ENCODE assay signal across 1 cellular context in the genomic region with DNA sequence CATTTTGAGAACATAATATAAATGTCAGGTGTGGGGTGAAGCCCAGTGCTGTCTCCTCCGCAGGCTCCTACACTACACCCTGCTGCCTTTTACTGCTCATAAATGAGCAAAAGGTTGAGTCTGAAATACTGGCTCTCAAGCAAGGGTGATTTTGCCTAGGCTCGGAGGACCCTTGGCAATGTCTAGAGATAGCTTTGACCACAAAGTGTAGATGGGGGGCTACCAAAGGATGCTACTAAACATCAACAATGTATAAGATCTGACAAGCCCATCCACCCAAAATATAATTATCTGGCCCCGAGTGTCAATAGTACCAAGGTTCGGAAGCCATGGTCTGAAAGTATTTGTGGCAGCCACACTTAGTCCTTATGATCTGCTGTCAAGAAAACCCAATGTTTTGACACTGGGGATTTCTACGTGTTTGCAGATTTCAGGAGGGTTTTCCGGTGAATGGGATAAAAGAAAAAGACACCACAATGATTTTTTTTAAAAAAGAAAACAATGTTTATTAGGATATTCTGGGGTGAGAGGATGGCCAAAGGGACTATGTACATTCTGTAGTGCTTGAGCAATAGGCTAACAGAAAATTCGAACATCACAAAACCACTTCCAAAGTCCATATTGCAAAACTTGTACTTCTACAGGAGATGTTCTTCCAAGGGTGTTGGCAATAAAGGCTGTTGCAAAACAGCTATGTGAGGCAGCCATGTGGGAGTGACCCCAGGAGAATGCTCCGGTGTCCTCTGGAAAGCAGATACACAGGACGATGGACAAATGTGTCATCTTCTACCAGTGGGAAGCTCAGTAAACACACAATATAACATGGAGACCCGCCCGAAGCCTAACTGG.
A peak's percentile ranks its signal among the peaks of the same experiment; 100 is the strongest.
TF ChIP-seq lines count a peak whose summit lies in the region.

No MANE protein-coding gene starts in this region.

TF ChIP-seq in HepG2, 621 proteins besides CTCF, POLR2A, EP300 and RAD21 (continued from another document and continues in another):
- TF ChIP-seq NCOA5 (CRISPR knock-in tag; IDR thresholded peaks at IDR 0.05) (no peak), MXD4 (CRISPR knock-in tag; IDR thresholded peaks at IDR 0.05) (no peak), PCBP2 (optimal IDR thresholded peaks at IDR 0.05; ENCODE audit: low read depth, low read length, poor library complexity, severe bottlenecking) (no peak), SMARCC2 (IDR thresholded peaks at IDR 0.05) (0 out of 2 replicates have a peak, but pooled peaks have one; percentile 44), ESRRA (CRISPR knock-in tag; IDR thresholded peaks at IDR 0.05; ENCODE audit: low read depth) (peak; percentile 84), FOXM1 (CRISPR knock-in tag; IDR thresholded peaks at IDR 0.05) (no peak), HNF4A (CRISPR knock-in tag; IDR thresholded peaks at IDR 0.05) (peak; percentile 100), SIX4 (CRISPR knock-in tag; IDR thresholded peaks at IDR 0.05) (peak; percentile 86), TSC22D2 (CRISPR knock-in tag; IDR thresholded peaks at IDR 0.05; ENCODE audit: borderline replicate concordance) (no peak), ZNF510 (CRISPR knock-in tag; IDR thresholded peaks at IDR 0.05; ENCODE audit: low read depth) (no peak), ZNF260 (CRISPR knock-in tag; IDR thresholded peaks at IDR 0.05; ENCODE audit: borderline replicate concordance, low read depth) (no peak), SMYD3 (CRISPR knock-in tag; IDR thresholded peaks at IDR 0.05) (no peak), HIVEP1 (CRISPR knock-in tag; IDR thresholded peaks at IDR 0.05) (no peak), TEAD2 (CRISPR knock-in tag; IDR thresholded peaks at IDR 0.05) (no peak), TAF15 (IDR thresholded peaks at IDR 0.05; ENCODE audit: low read depth, low read length, poor library complexity, severe bottlenecking) (no peak), STAT5B (CRISPR knock-in tag; IDR thresholded peaks at IDR 0.05) (no peak), HDAC1 (CRISPR knock-in tag; IDR thresholded peaks at IDR 0.05) (peak; percentile 68), BRCA1 (CRISPR knock-in tag; IDR thresholded peaks at IDR 0.05) (no peak), ERF (CRISPR knock-in tag; IDR thresholded peaks at IDR 0.05) (peak; percentile 69), KMT2B (CRISPR knock-in tag; IDR thresholded peaks at IDR 0.05) (no peak)
- TF ChIP-seq, protein P1, sequence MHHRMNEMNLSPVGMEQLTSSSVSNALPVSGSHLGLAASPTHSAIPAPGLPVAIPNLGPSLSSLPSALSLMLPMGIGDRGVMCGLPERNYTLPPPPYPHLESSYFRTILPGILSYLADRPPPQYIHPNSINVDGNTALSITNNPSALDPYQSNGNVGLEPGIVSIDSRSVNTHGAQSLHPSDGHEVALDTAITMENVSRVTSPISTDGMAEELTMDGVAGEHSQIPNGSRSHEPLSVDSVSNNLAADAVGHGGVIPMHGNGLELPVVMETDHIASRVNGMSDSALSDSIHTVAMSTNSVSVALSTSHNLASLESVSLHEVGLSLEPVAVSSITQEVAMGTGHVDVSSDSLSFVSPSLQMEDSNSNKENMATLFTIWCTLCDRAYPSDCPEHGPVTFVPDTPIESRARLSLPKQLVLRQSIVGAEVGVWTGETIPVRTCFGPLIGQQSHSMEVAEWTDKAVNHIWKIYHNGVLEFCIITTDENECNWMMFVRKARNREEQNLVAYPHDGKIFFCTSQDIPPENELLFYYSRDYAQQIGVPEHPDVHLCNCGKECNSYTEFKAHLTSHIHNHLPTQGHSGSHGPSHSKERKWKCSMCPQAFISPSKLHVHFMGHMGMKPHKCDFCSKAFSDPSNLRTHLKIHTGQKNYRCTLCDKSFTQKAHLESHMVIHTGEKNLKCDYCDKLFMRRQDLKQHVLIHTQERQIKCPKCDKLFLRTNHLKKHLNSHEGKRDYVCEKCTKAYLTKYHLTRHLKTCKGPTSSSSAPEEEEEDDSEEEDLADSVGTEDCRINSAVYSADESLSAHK (CRISPR knock-in tag; IDR thresholded peaks at IDR 0.05; ENCODE audit: borderline replicate concordance): no peak
- TF ChIP-seq, protein P2, sequence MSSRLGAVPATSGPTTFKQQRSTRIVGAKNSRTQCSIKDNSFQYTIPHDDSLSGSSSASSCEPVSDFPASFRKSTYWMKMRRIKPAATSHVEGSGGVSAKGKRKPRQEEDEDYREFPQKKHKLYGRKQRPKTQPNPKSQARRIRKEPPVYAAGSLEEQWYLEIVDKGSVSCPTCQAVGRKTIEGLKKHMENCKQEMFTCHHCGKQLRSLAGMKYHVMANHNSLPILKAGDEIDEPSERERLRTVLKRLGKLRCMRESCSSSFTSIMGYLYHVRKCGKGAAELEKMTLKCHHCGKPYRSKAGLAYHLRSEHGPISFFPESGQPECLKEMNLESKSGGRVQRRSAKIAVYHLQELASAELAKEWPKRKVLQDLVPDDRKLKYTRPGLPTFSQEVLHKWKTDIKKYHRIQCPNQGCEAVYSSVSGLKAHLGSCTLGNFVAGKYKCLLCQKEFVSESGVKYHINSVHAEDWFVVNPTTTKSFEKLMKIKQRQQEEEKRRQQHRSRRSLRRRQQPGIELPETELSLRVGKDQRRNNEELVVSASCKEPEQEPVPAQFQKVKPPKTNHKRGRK (CRISPR knock-in tag; IDR thresholded peaks at IDR 0.05): no peak
- TF ChIP-seq, protein P3, sequence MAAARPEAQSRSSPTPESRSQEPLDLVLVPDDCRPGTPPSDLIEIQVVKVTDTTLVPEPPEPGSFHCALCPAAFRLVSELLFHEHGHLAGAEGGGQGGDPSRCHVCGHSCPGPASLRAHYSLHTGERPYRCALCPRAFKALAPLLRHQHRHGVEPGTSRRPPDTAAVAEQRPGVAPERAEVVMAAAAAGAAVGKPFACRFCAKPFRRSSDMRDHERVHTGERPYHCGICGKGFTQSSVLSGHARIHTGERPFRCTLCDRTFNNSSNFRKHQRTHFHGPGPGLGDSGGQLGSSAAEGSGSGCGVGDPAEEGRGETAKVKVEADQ (CRISPR knock-in tag; IDR thresholded peaks at IDR 0.05; ENCODE audit: borderline replicate concordance): peak; percentile 49; the same call in 1 of the 2 replicates
- TF ChIP-seq, protein P4, sequence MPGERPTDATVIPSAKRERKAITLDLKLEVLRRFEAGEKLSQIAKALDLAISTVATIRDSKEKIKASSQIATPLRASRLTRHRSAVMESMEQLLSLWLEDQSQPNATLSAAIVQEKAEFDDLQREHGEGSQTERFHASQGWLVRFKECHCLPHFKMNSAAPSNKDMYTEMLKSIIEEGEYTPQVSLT (CRISPR knock-in tag; IDR thresholded peaks at IDR 0.05; ENCODE audit: borderline replicate concordance, low read depth): no peak
- TF ChIP-seq, protein P5, sequence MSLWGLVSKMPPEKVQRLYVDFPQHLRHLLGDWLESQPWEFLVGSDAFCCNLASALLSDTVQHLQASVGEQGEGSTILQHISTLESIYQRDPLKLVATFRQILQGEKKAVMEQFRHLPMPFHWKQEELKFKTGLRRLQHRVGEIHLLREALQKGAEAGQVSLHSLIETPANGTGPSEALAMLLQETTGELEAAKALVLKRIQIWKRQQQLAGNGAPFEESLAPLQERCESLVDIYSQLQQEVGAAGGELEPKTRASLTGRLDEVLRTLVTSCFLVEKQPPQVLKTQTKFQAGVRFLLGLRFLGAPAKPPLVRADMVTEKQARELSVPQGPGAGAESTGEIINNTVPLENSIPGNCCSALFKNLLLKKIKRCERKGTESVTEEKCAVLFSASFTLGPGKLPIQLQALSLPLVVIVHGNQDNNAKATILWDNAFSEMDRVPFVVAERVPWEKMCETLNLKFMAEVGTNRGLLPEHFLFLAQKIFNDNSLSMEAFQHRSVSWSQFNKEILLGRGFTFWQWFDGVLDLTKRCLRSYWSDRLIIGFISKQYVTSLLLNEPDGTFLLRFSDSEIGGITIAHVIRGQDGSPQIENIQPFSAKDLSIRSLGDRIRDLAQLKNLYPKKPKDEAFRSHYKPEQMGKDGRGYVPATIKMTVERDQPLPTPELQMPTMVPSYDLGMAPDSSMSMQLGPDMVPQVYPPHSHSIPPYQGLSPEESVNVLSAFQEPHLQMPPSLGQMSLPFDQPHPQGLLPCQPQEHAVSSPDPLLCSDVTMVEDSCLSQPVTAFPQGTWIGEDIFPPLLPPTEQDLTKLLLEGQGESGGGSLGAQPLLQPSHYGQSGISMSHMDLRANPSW (CRISPR knock-in tag; IDR thresholded peaks at IDR 0.05; ENCODE audit: borderline replicate concordance): 0 out of 2 replicates have a peak, but pooled peaks have one; percentile 66
- TF ChIP-seq, protein P6, sequence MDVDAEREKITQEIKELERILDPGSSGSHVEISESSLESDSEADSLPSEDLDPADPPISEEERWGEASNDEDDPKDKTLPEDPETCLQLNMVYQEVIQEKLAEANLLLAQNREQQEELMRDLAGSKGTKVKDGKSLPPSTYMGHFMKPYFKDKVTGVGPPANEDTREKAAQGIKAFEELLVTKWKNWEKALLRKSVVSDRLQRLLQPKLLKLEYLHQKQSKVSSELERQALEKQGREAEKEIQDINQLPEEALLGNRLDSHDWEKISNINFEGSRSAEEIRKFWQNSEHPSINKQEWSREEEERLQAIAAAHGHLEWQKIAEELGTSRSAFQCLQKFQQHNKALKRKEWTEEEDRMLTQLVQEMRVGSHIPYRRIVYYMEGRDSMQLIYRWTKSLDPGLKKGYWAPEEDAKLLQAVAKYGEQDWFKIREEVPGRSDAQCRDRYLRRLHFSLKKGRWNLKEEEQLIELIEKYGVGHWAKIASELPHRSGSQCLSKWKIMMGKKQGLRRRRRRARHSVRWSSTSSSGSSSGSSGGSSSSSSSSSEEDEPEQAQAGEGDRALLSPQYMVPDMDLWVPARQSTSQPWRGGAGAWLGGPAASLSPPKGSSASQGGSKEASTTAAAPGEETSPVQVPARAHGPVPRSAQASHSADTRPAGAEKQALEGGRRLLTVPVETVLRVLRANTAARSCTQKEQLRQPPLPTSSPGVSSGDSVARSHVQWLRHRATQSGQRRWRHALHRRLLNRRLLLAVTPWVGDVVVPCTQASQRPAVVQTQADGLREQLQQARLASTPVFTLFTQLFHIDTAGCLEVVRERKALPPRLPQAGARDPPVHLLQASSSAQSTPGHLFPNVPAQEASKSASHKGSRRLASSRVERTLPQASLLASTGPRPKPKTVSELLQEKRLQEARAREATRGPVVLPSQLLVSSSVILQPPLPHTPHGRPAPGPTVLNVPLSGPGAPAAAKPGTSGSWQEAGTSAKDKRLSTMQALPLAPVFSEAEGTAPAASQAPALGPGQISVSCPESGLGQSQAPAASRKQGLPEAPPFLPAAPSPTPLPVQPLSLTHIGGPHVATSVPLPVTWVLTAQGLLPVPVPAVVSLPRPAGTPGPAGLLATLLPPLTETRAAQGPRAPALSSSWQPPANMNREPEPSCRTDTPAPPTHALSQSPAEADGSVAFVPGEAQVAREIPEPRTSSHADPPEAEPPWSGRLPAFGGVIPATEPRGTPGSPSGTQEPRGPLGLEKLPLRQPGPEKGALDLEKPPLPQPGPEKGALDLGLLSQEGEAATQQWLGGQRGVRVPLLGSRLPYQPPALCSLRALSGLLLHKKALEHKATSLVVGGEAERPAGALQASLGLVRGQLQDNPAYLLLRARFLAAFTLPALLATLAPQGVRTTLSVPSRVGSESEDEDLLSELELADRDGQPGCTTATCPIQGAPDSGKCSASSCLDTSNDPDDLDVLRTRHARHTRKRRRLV (CRISPR knock-in tag; IDR thresholded peaks at IDR 0.05): no peak
- TF ChIP-seq, protein P7, sequence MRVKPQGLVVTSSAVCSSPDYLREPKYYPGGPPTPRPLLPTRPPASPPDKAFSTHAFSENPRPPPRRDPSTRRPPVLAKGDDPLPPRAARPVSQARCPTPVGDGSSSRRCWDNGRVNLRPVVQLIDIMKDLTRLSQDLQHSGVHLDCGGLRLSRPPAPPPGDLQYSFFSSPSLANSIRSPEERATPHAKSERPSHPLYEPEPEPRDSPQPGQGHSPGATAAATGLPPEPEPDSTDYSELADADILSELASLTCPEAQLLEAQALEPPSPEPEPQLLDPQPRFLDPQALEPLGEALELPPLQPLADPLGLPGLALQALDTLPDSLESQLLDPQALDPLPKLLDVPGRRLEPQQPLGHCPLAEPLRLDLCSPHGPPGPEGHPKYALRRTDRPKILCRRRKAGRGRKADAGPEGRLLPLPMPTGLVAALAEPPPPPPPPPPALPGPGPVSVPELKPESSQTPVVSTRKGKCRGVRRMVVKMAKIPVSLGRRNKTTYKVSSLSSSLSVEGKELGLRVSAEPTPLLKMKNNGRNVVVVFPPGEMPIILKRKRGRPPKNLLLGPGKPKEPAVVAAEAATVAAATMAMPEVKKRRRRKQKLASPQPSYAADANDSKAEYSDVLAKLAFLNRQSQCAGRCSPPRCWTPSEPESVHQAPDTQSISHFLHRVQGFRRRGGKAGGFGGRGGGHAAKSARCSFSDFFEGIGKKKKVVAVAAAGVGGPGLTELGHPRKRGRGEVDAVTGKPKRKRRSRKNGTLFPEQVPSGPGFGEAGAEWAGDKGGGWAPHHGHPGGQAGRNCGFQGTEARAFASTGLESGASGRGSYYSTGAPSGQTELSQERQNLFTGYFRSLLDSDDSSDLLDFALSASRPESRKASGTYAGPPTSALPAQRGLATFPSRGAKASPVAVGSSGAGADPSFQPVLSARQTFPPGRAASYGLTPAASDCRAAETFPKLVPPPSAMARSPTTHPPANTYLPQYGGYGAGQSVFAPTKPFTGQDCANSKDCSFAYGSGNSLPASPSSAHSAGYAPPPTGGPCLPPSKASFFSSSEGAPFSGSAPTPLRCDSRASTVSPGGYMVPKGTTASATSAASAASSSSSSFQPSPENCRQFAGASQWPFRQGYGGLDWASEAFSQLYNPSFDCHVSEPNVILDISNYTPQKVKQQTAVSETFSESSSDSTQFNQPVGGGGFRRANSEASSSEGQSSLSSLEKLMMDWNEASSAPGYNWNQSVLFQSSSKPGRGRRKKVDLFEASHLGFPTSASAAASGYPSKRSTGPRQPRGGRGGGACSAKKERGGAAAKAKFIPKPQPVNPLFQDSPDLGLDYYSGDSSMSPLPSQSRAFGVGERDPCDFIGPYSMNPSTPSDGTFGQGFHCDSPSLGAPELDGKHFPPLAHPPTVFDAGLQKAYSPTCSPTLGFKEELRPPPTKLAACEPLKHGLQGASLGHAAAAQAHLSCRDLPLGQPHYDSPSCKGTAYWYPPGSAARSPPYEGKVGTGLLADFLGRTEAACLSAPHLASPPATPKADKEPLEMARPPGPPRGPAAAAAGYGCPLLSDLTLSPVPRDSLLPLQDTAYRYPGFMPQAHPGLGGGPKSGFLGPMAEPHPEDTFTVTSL (CRISPR knock-in tag; IDR thresholded peaks at IDR 0.05; ENCODE audit: borderline replicate concordance): peak; percentile 93; the same call in 1 of the 2 replicates
- TF ChIP-seq, protein P8, sequence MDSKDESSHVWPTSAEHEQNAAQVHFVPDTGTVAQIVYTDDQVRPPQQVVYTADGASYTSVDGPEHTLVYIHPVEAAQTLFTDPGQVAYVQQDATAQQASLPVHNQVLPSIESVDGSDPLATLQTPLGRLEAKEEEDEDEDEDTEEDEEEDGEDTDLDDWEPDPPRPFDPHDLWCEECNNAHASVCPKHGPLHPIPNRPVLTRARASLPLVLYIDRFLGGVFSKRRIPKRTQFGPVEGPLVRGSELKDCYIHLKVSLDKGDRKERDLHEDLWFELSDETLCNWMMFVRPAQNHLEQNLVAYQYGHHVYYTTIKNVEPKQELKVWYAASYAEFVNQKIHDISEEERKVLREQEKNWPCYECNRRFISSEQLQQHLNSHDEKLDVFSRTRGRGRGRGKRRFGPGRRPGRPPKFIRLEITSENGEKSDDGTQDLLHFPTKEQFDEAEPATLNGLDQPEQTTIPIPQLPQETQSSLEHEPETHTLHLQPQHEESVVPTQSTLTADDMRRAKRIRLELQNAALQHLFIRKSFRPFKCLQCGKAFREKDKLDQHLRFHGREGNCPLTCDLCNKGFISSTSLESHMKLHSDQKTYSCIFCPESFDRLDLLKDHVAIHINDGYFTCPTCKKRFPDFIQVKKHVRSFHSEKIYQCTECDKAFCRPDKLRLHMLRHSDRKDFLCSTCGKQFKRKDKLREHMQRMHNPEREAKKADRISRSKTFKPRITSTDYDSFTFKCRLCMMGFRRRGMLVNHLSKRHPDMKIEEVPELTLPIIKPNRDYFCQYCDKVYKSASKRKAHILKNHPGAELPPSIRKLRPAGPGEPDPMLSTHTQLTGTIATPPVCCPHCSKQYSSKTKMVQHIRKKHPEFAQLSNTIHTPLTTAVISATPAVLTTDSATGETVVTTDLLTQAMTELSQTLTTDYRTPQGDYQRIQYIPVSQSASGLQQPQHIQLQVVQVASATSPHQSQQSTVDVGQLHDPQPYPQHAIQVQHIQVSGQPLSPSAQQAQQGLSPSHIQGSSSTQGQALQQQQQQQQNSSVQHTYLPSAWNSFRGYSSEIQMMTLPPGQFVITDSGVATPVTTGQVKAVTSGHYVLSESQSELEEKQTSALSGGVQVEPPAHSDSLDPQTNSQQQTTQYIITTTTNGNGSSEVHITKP (CRISPR knock-in tag; IDR thresholded peaks at IDR 0.05; ENCODE audit: low read depth): peak; percentile 35; the same call in 1 of the 2 replicates
